Comparison of ENCODE assay signal across 26 cellular contexts in the genomic region with DNA sequence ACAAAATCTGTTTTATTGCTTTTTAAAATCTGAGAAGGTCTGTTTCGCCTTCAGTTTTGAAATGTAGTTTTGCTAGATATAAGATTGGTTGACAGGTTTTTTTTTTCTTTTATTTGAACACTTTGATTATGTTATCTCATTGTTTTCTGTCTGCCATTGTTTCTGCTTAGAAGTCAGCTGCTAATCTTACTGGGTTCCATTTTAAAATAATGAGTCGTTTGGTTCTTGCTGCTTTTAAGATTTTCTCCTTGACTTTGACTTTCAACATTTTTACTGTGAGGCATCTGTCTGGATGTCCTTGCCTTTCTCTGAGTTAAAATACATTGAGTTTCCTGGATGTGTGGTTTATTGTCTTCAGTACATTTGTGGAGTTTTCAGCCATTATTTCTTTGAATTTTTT.
"Had no signal": no experiment of that assay in that cellular context is flagged by ENCODE, and none has a peak within 500 bp of the region (broad histone marks: within the 10 kb centered on the region; RNA-seq: fewer than 3 reads in every experiment).

No MANE protein-coding gene starts in this region.

- H3K4me1 Mint-ChIP-seq: activated CD4-positive, alpha-beta T cell treated with anti-CD3 and anti-CD28 coated beads for 36 hours; neural progenitor cell had no signal

- H3K4me3 ChIP-seq: left ventricle myocardium inferior, lung, neural progenitor cell, psoas muscle, right atrium auricular region, stomach, thyroid gland, upper lobe of left lung, vagina had no signal

- H3K4me1 ChIP-seq: neural progenitor cell, parathyroid adenoma, right atrium auricular region, vagina had no signal

- H3K9me3 ChIP-seq: thyroid gland, vagina had no signal

- DNase-seq: activated CD4-positive, alpha-beta T cell treated with anti-CD3 and anti-CD28 coated beads for 36 hours; activated effector memory CD4-positive, alpha-beta T cell treated with Interleukin-2 at 50 U/mL for 16 hours; activated naive CD4-positive, alpha-beta T cell treated with Interleukin-2 at 50 U/mL for 16 hours; activated T-cell treated with anti-CD3 and anti-CD28 coated beads for 4 hours; activated T-cell treated with anti-CD3 and anti-CD28 coated beads, Interleukin-2, amount 50 U/mL, for 72 hours; anterior cingulate cortex; dermis blood vessel endothelial cell; effector CD4-positive, alpha-beta T cell; left ventricle myocardium inferior; mesendoderm; natural killer cell; occipital lobe; psoas muscle; stimulated activated CD4-positive, alpha-beta T cell treated with anti-CD3 and anti-CD28 coated beads, Interleukin-15, amount 100 ng/mL, for 24 hours; stimulated activated CD4-positive, alpha-beta T cell treated with anti-CD3 and anti-CD28 coated beads, Interleukin-2, amount 100 ng/mL, for 24 hours; stimulated activated naive B cell treated with anti-CD40 and anti-IgM and Interleukin-4, amounts not matched to agents 10 μg/mL and 1 μg/mL and 100 μg/mL, for 72 hours; stomach; thyroid gland; upper lobe of left lung had no signal

- H3K4me3 Mint-ChIP-seq: activated CD4-positive, alpha-beta T cell treated with anti-CD3 and anti-CD28 coated beads for 36 hours; activated naive CD8-positive, alpha-beta T cell; activated T-cell treated with anti-CD3 and anti-CD28 coated beads, Interleukin-2, amount 50 U/mL, for 72 hours; natural killer cell; neural progenitor cell; stimulated activated naive B cell treated with anti-CD40 and anti-IgM and Interleukin-4, amounts not matched to agents 10 μg/mL and 1 μg/mL and 100 μg/mL, for 72 hours had no signal

- H3K27ac ChIP-seq: epithelial cell of prostate, left ventricle myocardium inferior, neural progenitor cell, parathyroid adenoma, psoas muscle, right atrium auricular region, stomach, thyroid gland, upper lobe of left lung, vagina had no signal

- ATAC-seq: activated CD4-positive, alpha-beta T cell treated with anti-CD3 and anti-CD28 coated beads for 36 hours; activated T-cell treated with anti-CD3 and anti-CD28 coated beads, Interleukin-2, amount 50 U/mL, for 72 hours; natural killer cell; psoas muscle; stimulated activated naive B cell treated with anti-CD40 and anti-IgM and Interleukin-4, amounts not matched to agents 10 μg/mL and 1 μg/mL and 100 μg/mL, for 72 hours had no signal

- H3K36me3 ChIP-seq: left ventricle myocardium inferior, right atrium auricular region, thyroid gland had no signal

- H3K27me3 Mint-ChIP-seq: activated CD4-positive, alpha-beta T cell treated with anti-CD3 and anti-CD28 coated beads for 36 hours; activated naive CD8-positive, alpha-beta T cell; stimulated activated naive B cell treated with anti-CD40 and anti-IgM and Interleukin-4, amounts not matched to agents 10 μg/mL and 1 μg/mL and 100 μg/mL, for 72 hours had no signal

- H3K27ac Mint-ChIP-seq: activated CD4-positive, alpha-beta T cell treated with anti-CD3 and anti-CD28 coated beads for 36 hours; activated naive CD8-positive, alpha-beta T cell; activated T-cell treated with anti-CD3 and anti-CD28 coated beads, Interleukin-2, amount 50 U/mL, for 72 hours; natural killer cell; neural progenitor cell; stimulated activated naive B cell treated with anti-CD40 and anti-IgM and Interleukin-4, amounts not matched to agents 10 μg/mL and 1 μg/mL and 100 μg/mL, for 72 hours had no signal
